In genomic region chr16:89921699-89922476, GRCh38 we compare ENCODE assay signal across 1 cellular context.
TF ChIP-seq lines count a peak whose summit lies in the region.

No MANE protein-coding gene starts in this region.

TF ChIP-seq in HepG2, 621 proteins besides CTCF, POLR2A, EP300 and RAD21 (continued from another document and continues in another):
- TF ChIP-seq, protein P1, sequence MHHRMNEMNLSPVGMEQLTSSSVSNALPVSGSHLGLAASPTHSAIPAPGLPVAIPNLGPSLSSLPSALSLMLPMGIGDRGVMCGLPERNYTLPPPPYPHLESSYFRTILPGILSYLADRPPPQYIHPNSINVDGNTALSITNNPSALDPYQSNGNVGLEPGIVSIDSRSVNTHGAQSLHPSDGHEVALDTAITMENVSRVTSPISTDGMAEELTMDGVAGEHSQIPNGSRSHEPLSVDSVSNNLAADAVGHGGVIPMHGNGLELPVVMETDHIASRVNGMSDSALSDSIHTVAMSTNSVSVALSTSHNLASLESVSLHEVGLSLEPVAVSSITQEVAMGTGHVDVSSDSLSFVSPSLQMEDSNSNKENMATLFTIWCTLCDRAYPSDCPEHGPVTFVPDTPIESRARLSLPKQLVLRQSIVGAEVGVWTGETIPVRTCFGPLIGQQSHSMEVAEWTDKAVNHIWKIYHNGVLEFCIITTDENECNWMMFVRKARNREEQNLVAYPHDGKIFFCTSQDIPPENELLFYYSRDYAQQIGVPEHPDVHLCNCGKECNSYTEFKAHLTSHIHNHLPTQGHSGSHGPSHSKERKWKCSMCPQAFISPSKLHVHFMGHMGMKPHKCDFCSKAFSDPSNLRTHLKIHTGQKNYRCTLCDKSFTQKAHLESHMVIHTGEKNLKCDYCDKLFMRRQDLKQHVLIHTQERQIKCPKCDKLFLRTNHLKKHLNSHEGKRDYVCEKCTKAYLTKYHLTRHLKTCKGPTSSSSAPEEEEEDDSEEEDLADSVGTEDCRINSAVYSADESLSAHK (CRISPR knock-in tag; IDR thresholded peaks at IDR 0.05; ENCODE audit: borderline replicate concordance) = no peak
- TF ChIP-seq ZNF660 (CRISPR knock-in tag; IDR thresholded peaks at IDR 0.05; ENCODE audit: borderline replicate concordance, low read depth) (no peak), SMARCC2 (IDR thresholded peaks at IDR 0.05) (no peak), MEF2D (CRISPR knock-in tag; IDR thresholded peaks at IDR 0.05) (no peak; the same call in 1 of the 2 replicates), ATRX (CRISPR knock-in tag; IDR thresholded peaks at IDR 0.05; ENCODE audit: borderline replicate concordance) (no peak), ZSCAN29 (CRISPR knock-in tag; conservative IDR thresholded peaks at IDR 0.05) (no peak), ZFP91 (CRISPR knock-in tag; IDR thresholded peaks at IDR 0.05; ENCODE audit: borderline replicate concordance) (peak; percentile 55; the same call in 1 of the 2 replicates), MTA3 (CRISPR knock-in tag; IDR thresholded peaks at IDR 0.05) (no peak), DRAP1 (CRISPR knock-in tag; IDR thresholded peaks at IDR 0.05) (peak; percentile 91), ZNF724P (CRISPR knock-in tag; IDR thresholded peaks at IDR 0.05; ENCODE audit: borderline replicate concordance) (no peak), FOXP4 (CRISPR knock-in tag; IDR thresholded peaks at IDR 0.05) (peak; percentile 14; the same call in 1 of the 2 replicates), HOXA5 (CRISPR knock-in tag; IDR thresholded peaks at IDR 0.05) (no peak; the same call in 1 of the 2 replicates), FOXK2 (IDR thresholded peaks at IDR 0.05) (no peak), TBP (CRISPR knock-in tag; IDR thresholded peaks at IDR 0.05) (no peak), ZNF251 (CRISPR knock-in tag; IDR thresholded peaks at IDR 0.05) (no peak), ESRRA (CRISPR knock-in tag; IDR thresholded peaks at IDR 0.05; ENCODE audit: low read depth) (no peak), ZNF780A (CRISPR knock-in tag; IDR thresholded peaks at IDR 0.05) (no peak), ZNF468 (CRISPR knock-in tag; IDR thresholded peaks at IDR 0.05) (0 out of 2 replicates have a peak, but pooled peaks have one; percentile 76), PLRG1 (conservative IDR thresholded peaks at IDR 0.05) (no peak), NFRKB (IDR thresholded peaks at IDR 0.05) (no peak), GFI1 (CRISPR knock-in tag; IDR thresholded peaks at IDR 0.05; ENCODE audit: borderline replicate concordance) (peak; percentile 29), ZNF607 (CRISPR knock-in tag; IDR thresholded peaks at IDR 0.05; ENCODE audit: borderline replicate concordance) (no peak), ZNF629 (CRISPR knock-in tag; conservative IDR thresholded peaks at IDR 0.05) (no peak), CEBPB (IDR thresholded peaks at IDR 0.05; ENCODE audit: borderline replicate concordance, low read depth, low read length) (no peak), NFE2 (CRISPR knock-in tag; IDR thresholded peaks at IDR 0.05) (no peak), ZFP36 (IDR thresholded peaks at IDR 0.05; ENCODE audit: borderline replicate concordance, low read depth, low read length, partially characterized antibody) (no peak)
- TF ChIP-seq, protein P2, sequence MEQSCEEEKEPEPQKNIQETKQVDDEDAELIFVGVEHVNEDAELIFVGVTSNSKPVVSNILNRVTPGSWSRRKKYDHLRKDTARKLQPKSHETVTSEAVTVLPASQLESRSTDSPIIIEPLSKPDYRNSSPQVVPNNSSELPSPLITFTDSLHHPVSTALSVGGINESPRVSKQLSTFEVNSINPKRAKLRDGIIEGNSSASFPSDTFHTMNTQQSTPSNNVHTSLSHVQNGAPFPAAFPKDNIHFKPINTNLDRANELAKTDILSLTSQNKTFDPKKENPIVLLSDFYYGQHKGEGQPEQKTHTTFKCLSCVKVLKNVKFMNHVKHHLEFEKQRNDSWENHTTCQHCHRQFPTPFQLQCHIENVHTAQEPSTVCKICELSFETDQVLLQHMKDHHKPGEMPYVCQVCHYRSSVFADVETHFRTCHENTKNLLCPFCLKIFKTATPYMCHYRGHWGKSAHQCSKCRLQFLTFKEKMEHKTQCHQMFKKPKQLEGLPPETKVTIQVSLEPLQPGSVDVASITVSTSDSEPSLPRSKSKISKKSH (CRISPR knock-in tag; IDR thresholded peaks at IDR 0.05; ENCODE audit: borderline replicate concordance) = peak; percentile 37; the same call in 1 of the 2 replicates
- TF ChIP-seq, protein P3, sequence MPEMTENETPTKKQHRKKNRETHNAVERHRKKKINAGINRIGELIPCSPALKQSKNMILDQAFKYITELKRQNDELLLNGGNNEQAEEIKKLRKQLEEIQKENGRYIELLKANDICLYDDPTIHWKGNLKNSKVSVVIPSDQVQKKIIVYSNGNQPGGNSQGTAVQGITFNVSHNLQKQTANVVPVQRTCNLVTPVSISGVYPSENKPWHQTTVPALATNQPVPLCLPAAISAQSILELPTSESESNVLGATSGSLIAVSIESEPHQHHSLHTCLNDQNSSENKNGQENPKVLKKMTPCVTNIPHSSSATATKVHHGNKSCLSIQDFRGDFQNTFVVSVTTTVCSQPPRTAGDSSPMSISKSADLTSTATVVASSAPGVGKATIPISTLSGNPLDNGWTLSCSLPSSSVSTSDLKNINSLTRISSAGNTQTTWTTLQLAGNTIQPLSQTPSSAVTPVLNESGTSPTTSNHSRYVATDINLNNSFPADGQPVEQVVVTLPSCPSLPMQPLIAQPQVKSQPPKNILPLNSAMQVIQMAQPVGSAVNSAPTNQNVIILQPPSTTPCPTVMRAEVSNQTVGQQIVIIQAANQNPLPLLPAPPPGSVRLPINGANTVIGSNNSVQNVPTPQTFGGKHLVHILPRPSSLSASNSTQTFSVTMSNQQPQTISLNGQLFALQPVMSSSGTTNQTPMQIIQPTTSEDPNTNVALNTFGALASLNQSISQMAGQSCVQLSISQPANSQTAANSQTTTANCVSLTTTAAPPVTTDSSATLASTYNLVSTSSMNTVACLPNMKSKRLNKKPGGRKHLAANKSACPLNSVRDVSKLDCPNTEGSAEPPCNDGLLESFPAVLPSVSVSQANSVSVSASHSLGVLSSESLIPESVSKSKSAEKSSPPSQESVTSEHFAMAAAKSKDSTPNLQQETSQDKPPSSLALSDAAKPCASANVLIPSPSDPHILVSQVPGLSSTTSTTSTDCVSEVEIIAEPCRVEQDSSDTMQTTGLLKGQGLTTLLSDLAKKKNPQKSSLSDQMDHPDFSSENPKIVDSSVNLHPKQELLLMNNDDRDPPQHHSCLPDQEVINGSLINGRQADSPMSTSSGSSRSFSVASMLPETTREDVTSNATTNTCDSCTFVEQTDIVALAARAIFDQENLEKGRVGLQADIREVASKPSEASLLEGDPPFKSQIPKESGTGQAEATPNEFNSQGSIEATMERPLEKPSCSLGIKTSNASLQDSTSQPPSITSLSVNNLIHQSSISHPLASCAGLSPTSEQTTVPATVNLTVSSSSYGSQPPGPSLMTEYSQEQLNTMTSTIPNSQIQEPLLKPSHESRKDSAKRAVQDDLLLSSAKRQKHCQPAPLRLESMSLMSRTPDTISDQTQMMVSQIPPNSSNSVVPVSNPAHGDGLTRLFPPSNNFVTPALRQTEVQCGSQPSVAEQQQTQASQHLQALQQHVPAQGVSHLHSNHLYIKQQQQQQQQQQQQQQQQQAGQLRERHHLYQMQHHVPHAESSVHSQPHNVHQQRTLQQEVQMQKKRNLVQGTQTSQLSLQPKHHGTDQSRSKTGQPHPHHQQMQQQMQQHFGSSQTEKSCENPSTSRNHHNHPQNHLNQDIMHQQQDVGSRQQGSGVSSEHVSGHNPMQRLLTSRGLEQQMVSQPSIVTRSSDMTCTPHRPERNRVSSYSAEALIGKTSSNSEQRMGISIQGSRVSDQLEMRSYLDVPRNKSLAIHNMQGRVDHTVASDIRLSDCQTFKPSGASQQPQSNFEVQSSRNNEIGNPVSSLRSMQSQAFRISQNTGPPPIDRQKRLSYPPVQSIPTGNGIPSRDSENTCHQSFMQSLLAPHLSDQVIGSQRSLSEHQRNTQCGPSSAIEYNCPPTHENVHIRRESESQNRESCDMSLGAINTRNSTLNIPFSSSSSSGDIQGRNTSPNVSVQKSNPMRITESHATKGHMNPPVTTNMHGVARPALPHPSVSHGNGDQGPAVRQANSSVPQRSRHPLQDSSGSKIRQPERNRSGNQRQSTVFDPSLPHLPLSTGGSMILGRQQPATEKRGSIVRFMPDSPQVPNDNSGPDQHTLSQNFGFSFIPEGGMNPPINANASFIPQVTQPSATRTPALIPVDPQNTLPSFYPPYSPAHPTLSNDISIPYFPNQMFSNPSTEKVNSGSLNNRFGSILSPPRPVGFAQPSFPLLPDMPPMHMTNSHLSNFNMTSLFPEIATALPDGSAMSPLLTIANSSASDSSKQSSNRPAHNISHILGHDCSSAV (CRISPR knock-in tag; IDR thresholded peaks at IDR 0.05; ENCODE audit: borderline replicate concordance) = no peak
- TF ChIP-seq, protein P4, sequence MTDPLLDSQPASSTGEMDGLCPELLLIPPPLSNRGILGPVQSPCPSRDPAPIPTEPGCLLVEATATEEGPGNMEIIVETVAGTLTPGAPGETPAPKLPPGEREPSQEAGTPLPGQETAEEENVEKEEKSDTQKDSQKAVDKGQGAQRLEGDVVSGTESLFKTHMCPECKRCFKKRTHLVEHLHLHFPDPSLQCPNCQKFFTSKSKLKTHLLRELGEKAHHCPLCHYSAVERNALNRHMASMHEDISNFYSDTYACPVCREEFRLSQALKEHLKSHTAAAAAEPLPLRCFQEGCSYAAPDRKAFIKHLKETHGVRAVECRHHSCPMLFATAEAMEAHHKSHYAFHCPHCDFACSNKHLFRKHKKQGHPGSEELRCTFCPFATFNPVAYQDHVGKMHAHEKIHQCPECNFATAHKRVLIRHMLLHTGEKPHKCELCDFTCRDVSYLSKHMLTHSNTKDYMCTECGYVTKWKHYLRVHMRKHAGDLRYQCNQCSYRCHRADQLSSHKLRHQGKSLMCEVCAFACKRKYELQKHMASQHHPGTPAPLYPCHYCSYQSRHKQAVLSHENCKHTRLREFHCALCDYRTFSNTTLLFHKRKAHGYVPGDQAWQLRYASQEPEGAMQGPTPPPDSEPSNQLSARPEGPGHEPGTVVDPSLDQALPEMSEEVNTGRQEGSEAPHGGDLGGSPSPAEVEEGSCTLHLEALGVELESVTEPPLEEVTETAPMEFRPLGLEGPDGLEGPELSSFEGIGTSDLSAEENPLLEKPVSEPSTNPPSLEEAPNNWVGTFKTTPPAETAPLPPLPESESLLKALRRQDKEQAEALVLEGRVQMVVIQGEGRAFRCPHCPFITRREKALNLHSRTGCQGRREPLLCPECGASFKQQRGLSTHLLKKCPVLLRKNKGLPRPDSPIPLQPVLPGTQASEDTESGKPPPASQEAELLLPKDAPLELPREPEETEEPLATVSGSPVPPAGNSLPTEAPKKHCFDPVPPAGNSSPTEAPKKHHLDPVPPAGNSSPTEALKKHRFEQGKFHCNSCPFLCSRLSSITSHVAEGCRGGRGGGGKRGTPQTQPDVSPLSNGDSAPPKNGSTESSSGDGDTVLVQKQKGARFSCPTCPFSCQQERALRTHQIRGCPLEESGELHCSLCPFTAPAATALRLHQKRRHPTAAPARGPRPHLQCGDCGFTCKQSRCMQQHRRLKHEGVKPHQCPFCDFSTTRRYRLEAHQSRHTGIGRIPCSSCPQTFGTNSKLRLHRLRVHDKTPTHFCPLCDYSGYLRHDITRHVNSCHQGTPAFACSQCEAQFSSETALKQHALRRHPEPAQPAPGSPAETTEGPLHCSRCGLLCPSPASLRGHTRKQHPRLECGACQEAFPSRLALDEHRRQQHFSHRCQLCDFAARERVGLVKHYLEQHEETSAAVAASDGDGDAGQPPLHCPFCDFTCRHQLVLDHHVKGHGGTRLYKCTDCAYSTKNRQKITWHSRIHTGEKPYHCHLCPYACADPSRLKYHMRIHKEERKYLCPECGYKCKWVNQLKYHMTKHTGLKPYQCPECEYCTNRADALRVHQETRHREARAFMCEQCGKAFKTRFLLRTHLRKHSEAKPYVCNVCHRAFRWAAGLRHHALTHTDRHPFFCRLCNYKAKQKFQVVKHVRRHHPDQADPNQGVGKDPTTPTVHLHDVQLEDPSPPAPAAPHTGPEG (CRISPR knock-in tag; IDR thresholded peaks at IDR 0.05) = no peak
